Comparison of ENCODE assay signal across 23 cellular contexts in the genomic region with DNA sequence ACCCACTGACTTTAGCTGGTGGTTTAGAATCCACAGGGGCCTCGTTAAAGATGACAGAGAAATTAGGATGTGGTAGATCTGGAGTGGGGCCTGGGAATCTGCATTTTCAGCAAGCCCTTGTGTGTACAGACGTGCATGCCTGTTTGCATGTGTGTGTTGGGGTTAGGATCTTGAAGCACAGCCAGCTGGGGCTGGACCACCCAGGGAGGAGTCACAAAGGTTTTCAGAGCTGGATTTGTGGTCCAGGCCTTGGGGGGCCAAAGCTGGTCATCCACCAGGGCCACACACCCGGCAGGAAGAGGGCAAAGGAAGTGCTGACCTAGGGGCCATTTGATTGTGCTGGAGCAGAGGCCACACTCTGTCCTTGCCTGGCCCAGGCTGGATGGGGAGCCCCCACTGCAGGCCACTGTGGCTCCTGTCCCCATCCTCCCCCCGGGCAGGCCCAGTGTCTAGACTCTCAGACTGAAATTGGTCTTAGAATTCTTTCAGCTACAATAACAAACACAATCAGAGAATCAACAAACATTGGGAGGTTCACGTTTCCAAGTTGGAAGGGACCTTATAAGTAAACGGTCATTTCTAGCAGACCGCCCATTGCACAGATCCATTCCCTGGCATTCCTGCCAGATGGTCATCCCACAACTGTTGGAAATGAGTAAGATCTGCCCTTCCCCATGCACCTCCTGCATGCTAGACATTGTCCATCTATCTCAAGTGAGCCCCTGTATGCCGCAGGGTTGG. TPM values are rescaled to one million over a fixed set of nuclear protein-coding genes. Genes with fewer than 3 reads are reported as not detected.
"Had no signal": no experiment of that assay in that cellular context is flagged by ENCODE, and none has a peak within 500 bp of the region (broad histone marks: within the 10 kb centered on the region; RNA-seq: fewer than 3 reads in every experiment).

No MANE protein-coding gene starts in this region.

- H3K4me3 ChIP-seq: adrenal gland, esophagus muscularis mucosa, lower lobe of right lung, neural progenitor cell, ovary, sigmoid colon, tibial nerve had no signal

- H3K27ac ChIP-seq: adrenal gland, esophagus muscularis mucosa, lower lobe of right lung, neural progenitor cell, ovary, sigmoid colon, WERI-Rb-1 had no signal

- DNase-seq: activated CD4-positive, alpha-beta memory T cell treated with anti-CD3 and anti-CD28 coated beads, Interleukin-2, amount 10 ng/mL, durations not matched to agents 7 days and 5 days; activated CD4-positive, alpha-beta T cell treated with anti-CD3 and anti-CD28 coated beads for 4 hours; activated effector memory CD4-positive, alpha-beta T cell treated with anti-CD3 and anti-CD28 coated beads, Interleukin-2, amount 50 U/mL, for 16 hours; activated T-cell treated with anti-CD3 and anti-CD28 coated beads, Interleukin-2, amount 50 U/mL, for 48 hours; adrenal gland; central memory CD4-positive, alpha-beta T cell; cortex of kidney; effector CD4-positive, alpha-beta T cell; foreskin melanocyte; head of caudate nucleus; immature natural killer cell; lower lobe of right lung; ovary; sigmoid colon; stimulated activated CD4-positive, alpha-beta T cell treated with anti-CD3 and anti-CD28 coated beads, Interleukin-2, amount 100 ng/mL, for 24 hours; T-cell; T1000; WERI-Rb-1 had no signal

- H3K27me3 ChIP-seq: adrenal gland, esophagus muscularis mucosa, ovary, sigmoid colon, tibial nerve had no signal

- H3K9me3 ChIP-seq: adrenal gland, esophagus muscularis mucosa, lower lobe of right lung, ovary, sigmoid colon, tibial nerve had no signal

- H3K36me3 ChIP-seq: adrenal gland, esophagus muscularis mucosa, lower lobe of right lung, neural progenitor cell, ovary, sigmoid colon, tibial nerve, WERI-Rb-1 had no signal

- H3K4me1 ChIP-seq: neural progenitor cell had no signal

RNA-seq across cellular contexts. Expression of gene CDX1, which starts 10.3 kb away (rescaled TPM):
- total RNA-seq: activated CD4-positive, alpha-beta memory T cell treated with anti-CD3 and anti-CD28 coated beads, Interleukin-2, amount 10 ng/mL, durations not matched to agents 7 days and 5 days; lower lobe of right lung; myocyte had no signal

RNA-seq across cellular contexts. Expression of gene SLC6A7, which starts 12.9 kb away (rescaled TPM):
- total RNA-seq: activated CD4-positive, alpha-beta memory T cell treated with anti-CD3 and anti-CD28 coated beads, Interleukin-2, amount 10 ng/mL, durations not matched to agents 7 days and 5 days; adrenal gland; esophagus muscularis mucosa; lower lobe of right lung; mesothelial cell of epicardium; myocyte; ovary; sigmoid colon; T-cell; tibial nerve had no signal
